In the genomic region with DNA sequence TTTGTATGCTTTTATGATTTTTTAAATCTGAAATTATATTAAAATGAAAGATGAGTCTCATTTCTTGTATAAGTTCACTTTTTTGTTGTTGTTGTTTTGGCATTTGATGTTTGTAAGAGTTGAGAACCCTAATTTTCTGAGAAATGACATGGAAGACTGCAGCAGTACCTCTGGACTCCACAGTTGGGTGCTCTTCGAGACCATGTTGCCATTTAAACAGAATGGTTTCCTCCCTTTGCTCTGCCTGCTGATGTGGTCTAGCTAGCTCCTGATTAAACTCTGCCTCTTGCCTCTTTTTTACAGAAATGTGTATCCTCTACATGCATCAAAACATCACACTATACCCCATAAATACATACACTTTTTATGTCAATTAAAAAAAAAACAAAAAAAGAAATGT, we compare ENCODE assay signal across 16 cellular contexts. TPM values are rescaled to one million over a fixed set of nuclear protein-coding genes. Genes with fewer than 3 reads are reported as not detected.
DNase-seq lines count a peak whose midpoint lies in the region; ATAC-seq and TF ChIP-seq lines count a peak whose summit lies in the region.
"Had no signal": no experiment of that assay in that cellular context is flagged by ENCODE, and none has a peak within 500 bp of the region (broad histone marks: within the 10 kb centered on the region; RNA-seq: fewer than 3 reads in every experiment).

No MANE protein-coding gene starts in this region.

- no peak overlapping the region for H3K18ac ChIP-seq in H9 (ENCODE audit: insufficient read length, low read depth, low read length)

- H4K5ac ChIP-seq in H9 (ENCODE audit: insufficient read length, low read depth, low read length): no peak overlapping the region

- no peak overlapping the region for H3K4me3 ChIP-seq in OCI-LY1 (ENCODE audit: low read depth, low read length, poor library complexity, severe bottlenecking)
- H3K4me3 ChIP-seq: BLaER1 treated with 17β-estradiol and CSF1 and Interleukin-3, amounts not matched to agents 10 nM and 100 nM; HAP-1 had no signal

- H3K14ac ChIP-seq in H9 (ENCODE audit: insufficient read depth, low read length): no peak overlapping the region

- H3K79me2 ChIP-seq in H9 (ENCODE audit: insufficient read depth, low read length): no peaks in the 10 kb centered on the region
- H3K79me2 ChIP-seq in OCI-LY1 (ENCODE audit: insufficient read depth, low read length): no peaks in the 10 kb centered on the region

- H4K8ac ChIP-seq in H9 (replicated peaks; ENCODE audit: insufficient read length, low read depth, low read length): no peak overlapping the region

- H3K79me1 ChIP-seq in H9 (ENCODE audit: insufficient read depth, low read depth, low read length, poor library complexity, severe bottlenecking): no peaks in the 10 kb centered on the region

- no peaks in the 10 kb centered on the region for H3K4me1 Mint-ChIP-seq in H9
- H3K4me1 Mint-ChIP-seq in activated T-helper 2 cell treated with anti-CD3 and anti-CD28 coated beads, Interferon-gamma antibody, Interleukin-2, Interleukin-4, amounts not matched to agents 10 μg/mL and 5 μg/mL and 100 μg/mL, durations not matched to agents 14 hours and 24 hours and 36 hours (ENCODE audit: low read depth): peaks cover 18% of the 10 kb centered on the region

- H3K9ac ChIP-seq in H9 (ENCODE audit: extremely low read depth, insufficient read length, low read length): no peak overlapping the region
- no peak overlapping the region for H3K9ac ChIP-seq in OCI-LY1 (ENCODE audit: low read length)
- H3K9ac ChIP-seq: BLaER1 treated with 17β-estradiol and CSF1 and Interleukin-3, amounts not matched to agents 10 nM and 100 nM had no signal

- no peaks in the 10 kb centered on the region for H3K23me2 ChIP-seq in H9 (ENCODE audit: insufficient read length, low read depth, low read length, poor library complexity, severe bottlenecking)

- H2AK5ac ChIP-seq in H9 (ENCODE audit: insufficient read length, low read length): no peak overlapping the region

- intact Hi-C loops in activated T-helper 2 cell treated with anti-CD3 and anti-CD28 coated beads, Interferon-gamma antibody, Interleukin-2, Interleukin-4, amounts not matched to agents 10 μg/mL and 5 μg/mL and 100 μg/mL, durations not matched to agents 14 hours and 24 hours and 36 hours (cut with micrococcal nuclease): no loop called here

- H2BK20ac ChIP-seq in H9 (ENCODE audit: low read depth, low read length, poor library complexity, severe bottlenecking): no peak overlapping the region

- no peaks in the 10 kb centered on the region for H3F3A ChIP-seq in OCI-LY1 (ENCODE audit: insufficient read depth, low read length)

- no peaks in the 10 kb centered on the region for H3K27me3 Mint-ChIP-seq in H9 (ENCODE audit: low read depth)
- H3K27me3 Mint-ChIP-seq in activated T-helper 2 cell treated with anti-CD3 and anti-CD28 coated beads, Interferon-gamma antibody, Interleukin-2, Interleukin-4, amounts not matched to agents 10 μg/mL and 5 μg/mL and 100 μg/mL, durations not matched to agents 14 hours and 24 hours and 36 hours (ENCODE audit: low read depth): no peaks in the 10 kb centered on the region
- H3K27me3 Mint-ChIP-seq: B cell had no signal

- H3K27ac ChIP-seq in H9 (ENCODE audit: insufficient read length, low read depth, low read length) (no peak overlapping the region), OCI-LY1 (ENCODE audit: low read depth, low read length, poor library complexity, severe bottlenecking) (no peak overlapping the region)

- H4K20me1 ChIP-seq in H9 (ENCODE audit: control insufficient read depth, insufficient read depth, insufficient read length) (no peaks in the 10 kb centered on the region), OCI-LY1 (ENCODE audit: insufficient read depth, low read length) (no peaks in the 10 kb centered on the region)
- H4K20me1 ChIP-seq: BLaER1 treated with 17β-estradiol and CSF1 and Interleukin-3, amounts not matched to agents 10 nM and 100 nM had no signal

- H3K9me3 Mint-ChIP-seq in H9: no peaks in the 10 kb centered on the region
- no peaks in the 10 kb centered on the region for H3K9me3 Mint-ChIP-seq in activated T-helper 2 cell treated with anti-CD3 and anti-CD28 coated beads, Interferon-gamma antibody, Interleukin-2, Interleukin-4, amounts not matched to agents 10 μg/mL and 5 μg/mL and 100 μg/mL, durations not matched to agents 14 hours and 24 hours and 36 hours
- H3K9me3 Mint-ChIP-seq: CD8-positive, alpha-beta T cell had no signal

- no CpG with 5 or more reads among the region's 1 CpG for WGBS in H9 (ENCODE audit: extremely low coverage, insufficient read length, low lambda C conversion rate)

- TF ChIP-seq CTCF in H9 (conservative IDR thresholded peaks at IDR 0.05) (peak; percentile 13; the same call in 1 of the 3 replicates), OCI-LY1 (IDR thresholded peaks at IDR 0.05; ENCODE audit: low read length) (peak; percentile 15; the same call in 1 of the 2 replicates)

- no peak overlapping the region for H2BK5ac ChIP-seq in H9 (ENCODE audit: insufficient read length, low read length)

- no peaks in the 10 kb centered on the region for H3K4me1 ChIP-seq in H9 (ENCODE audit: insufficient read depth, low read length)
- H3K4me1 ChIP-seq in OCI-LY1 (ENCODE audit: insufficient read depth, low read length, severe bottlenecking): peaks cover 38% of the 10 kb centered on the region
- H3K4me1 ChIP-seq: HAP-1 had no signal

- no peak overlapping the region for H3T11ph ChIP-seq in H9 (ENCODE audit: low read length)

- no peak overlapping the region for H3K56ac ChIP-seq in H9 (ENCODE audit: insufficient read length, low read depth, low read length)

- no peak overlapping the region for H2BK15ac ChIP-seq in H9 (ENCODE audit: low read depth, low read length)

- no peak overlapping the region for H3K4me3 Mint-ChIP-seq in H9
- no peak overlapping the region for H3K4me3 Mint-ChIP-seq in activated T-helper 2 cell treated with anti-CD3 and anti-CD28 coated beads, Interferon-gamma antibody, Interleukin-2, Interleukin-4, amounts not matched to agents 10 μg/mL and 5 μg/mL and 100 μg/mL, durations not matched to agents 14 hours and 24 hours and 36 hours (ENCODE audit: low read depth)
- H3K4me3 Mint-ChIP-seq: B cell; CD8-positive, alpha-beta T cell had no signal

- no peak overlapping the region for H2BK12ac ChIP-seq in H9 (ENCODE audit: insufficient read length, low read depth, low read length)

- H3K27ac Mint-ChIP-seq in H9: no peak overlapping the region
- no peak overlapping the region for H3K27ac Mint-ChIP-seq in activated T-helper 2 cell treated with anti-CD3 and anti-CD28 coated beads, Interferon-gamma antibody, Interleukin-2, Interleukin-4, amounts not matched to agents 10 μg/mL and 5 μg/mL and 100 μg/mL, durations not matched to agents 14 hours and 24 hours and 36 hours
- H3K27ac Mint-ChIP-seq: B cell; CD8-positive, alpha-beta T cell had no signal

- no peak overlapping the region for H3K23ac ChIP-seq in H9 (ENCODE audit: insufficient read length, low read depth, low read length)

- H4K91ac ChIP-seq in H9 (ENCODE audit: insufficient read length, low read depth, low read length): no peak overlapping the region

- H3K36me3 ChIP-seq in OCI-LY1 (ENCODE audit: insufficient read depth, low read length): no peaks in the 10 kb centered on the region
- H3K36me3 ChIP-seq: BLaER1 treated with 17β-estradiol and CSF1 and Interleukin-3, amounts not matched to agents 10 nM and 100 nM; HAP-1 had no signal

- no peaks in the 10 kb centered on the region for H3K9me3 ChIP-seq in H9 (ENCODE audit: control insufficient read depth, low read depth, low read length)
- H3K9me3 ChIP-seq in OCI-LY1 (ENCODE audit: low read length): no peaks in the 10 kb centered on the region
- H3K9me3 ChIP-seq: HAP-1 had no signal

- no peak overlapping the region for H2BK120ac ChIP-seq in H9 (ENCODE audit: low read depth, low read length, poor library complexity, severe bottlenecking)

- no peaks in the 10 kb centered on the region for H3K36me3 Mint-ChIP-seq in H9 (ENCODE audit: insufficient read depth in 1 of 3, low read depth in 3 of 3)
- no peaks in the 10 kb centered on the region for H3K36me3 Mint-ChIP-seq in activated T-helper 2 cell treated with anti-CD3 and anti-CD28 coated beads, Interferon-gamma antibody, Interleukin-2, Interleukin-4, amounts not matched to agents 10 μg/mL and 5 μg/mL and 100 μg/mL, durations not matched to agents 14 hours and 24 hours and 36 hours (ENCODE audit: low read depth)
- H3K36me3 Mint-ChIP-seq: CD8-positive, alpha-beta T cell had no signal

- H3K4ac ChIP-seq in H9 (ENCODE audit: low read depth, low read length): no peak overlapping the region

- H3K4me2 ChIP-seq in H9 (ENCODE audit: insufficient read depth, insufficient read length, low read length) (no peak overlapping the region), OCI-LY1 (ENCODE audit: low read length) (no peak overlapping the region)

- DNase-seq in H9 (no peak), amniotic epithelial cell (ENCODE audit: low read depth) (peak; percentile 58)
- no peak for DNase-seq in activated T-helper 2 cell treated with anti-CD3 and anti-CD28 coated beads, Interferon-gamma antibody, Interleukin-2, Interleukin-4, amounts not matched to agents 10 μg/mL and 5 μg/mL and 100 μg/mL, durations not matched to agents 14 hours and 24 hours and 36 hours (ENCODE audit: low spot score)
- DNase-seq: Calu3; CD8-positive, alpha-beta T cell; DMS53; DND-41; EL had no signal

- no peaks in the 10 kb centered on the region for H3K9me2 ChIP-seq in OCI-LY1 (ENCODE audit: low read depth, low read length)

- no peaks in the 10 kb centered on the region for H3K27me3 ChIP-seq in H9 (ENCODE audit: insufficient read depth, low read length)
- H3K27me3 ChIP-seq in OCI-LY1 (ENCODE audit: insufficient read depth, low read length): no peaks in the 10 kb centered on the region
- H3K27me3 ChIP-seq: BLaER1 treated with 17β-estradiol and CSF1 and Interleukin-3, amounts not matched to agents 10 nM and 100 nM had no signal

- no peak for ATAC-seq in HG02759 (IDR thresholded peaks at IDR 0.05; ENCODE audit: unreplicated experiment)
- no peak for ATAC-seq in HG03095 (IDR thresholded peaks at IDR 0.05; ENCODE audit: unreplicated experiment)
- ATAC-seq: CD8-positive, alpha-beta T cell had no signal

- H2AFZ ChIP-seq in H9 (ENCODE audit: low read length) (no peak overlapping the region), OCI-LY1 (ENCODE audit: low read length) (no peak overlapping the region)

RNA-seq across cellular contexts. Expression of a gene that starts 5.8 kb away (rescaled TPM):
- total RNA-seq in H9 (2021): 141 and 144 TPM in 2 replicates
- total RNA-seq in activated T-helper 2 cell treated with anti-CD3 and anti-CD28 coated beads, Interferon-gamma antibody, Interleukin-2, Interleukin-4, amounts not matched to agents 10 μg/mL and 5 μg/mL and 100 μg/mL, durations not matched to agents 14 hours and 24 hours and 36 hours: 63.6 and 65.2 TPM in 2 replicates

RNA-seq across cellular contexts. Expression of a gene that starts 45.0 kb away (rescaled TPM):
- 0.11 and 0.35 TPM in 2 replicates for total RNA-seq in H9 (2021)
- total RNA-seq in activated T-helper 2 cell treated with anti-CD3 and anti-CD28 coated beads, Interferon-gamma antibody, Interleukin-2, Interleukin-4, amounts not matched to agents 10 μg/mL and 5 μg/mL and 100 μg/mL, durations not matched to agents 14 hours and 24 hours and 36 hours: 0.30 and 0.57 TPM in 2 replicates
- total RNA-seq: A172, G401 had no signal
